In the genomic region with DNA sequence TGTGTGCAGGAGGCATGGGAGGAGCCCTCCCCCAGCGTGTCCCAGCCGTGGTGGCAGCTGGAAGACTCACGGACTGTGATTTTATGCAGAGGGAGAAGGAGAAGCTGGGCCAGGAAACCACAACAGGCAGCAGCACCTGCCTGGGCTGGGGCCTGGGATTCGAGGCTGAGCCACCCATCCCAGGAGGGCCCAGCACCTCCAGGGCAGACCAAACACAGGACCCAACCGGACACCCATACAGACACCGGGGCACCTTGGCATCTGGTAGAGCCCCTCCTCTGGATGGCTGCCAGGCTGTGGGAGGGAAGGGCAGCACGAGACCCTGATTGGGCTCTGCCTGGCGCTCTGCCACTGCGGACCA, we compare ENCODE assay signal across 16 cellular contexts. TPM values are rescaled to one million over a fixed set of nuclear protein-coding genes. Genes with fewer than 3 reads are reported as not detected.
"Had no signal": no experiment of that assay in that cellular context is flagged by ENCODE, and none has a peak within 500 bp of the region (broad histone marks: within the 10 kb centered on the region; RNA-seq: fewer than 3 reads in every experiment).

No MANE protein-coding gene starts in this region.

- ATAC-seq: left cardiac atrium; naive thymus-derived CD4-positive, alpha-beta T cell had no signal

- H3K9me3 ChIP-seq: esophagus squamous epithelium, neutrophil had no signal

- FAIRE-seq: colon had no signal

- H3K4me1 ChIP-seq: esophagus squamous epithelium had no signal

- H3K27ac ChIP-seq: esophagus squamous epithelium, neutrophil had no signal

- H3K4me3 ChIP-seq: esophagus squamous epithelium, lung had no signal

- H3K36me3 ChIP-seq: esophagus squamous epithelium, neutrophil had no signal

- H3K27me3 ChIP-seq: neutrophil had no signal

- DNase-seq: activated CD4-positive, alpha-beta memory T cell treated with anti-CD3 and anti-CD28 coated beads for 36 hours; activated CD4-positive, alpha-beta T cell treated with anti-CD3 and anti-CD28 coated beads for 1 hour; activated gamma-delta T cell treated with Interleukin-2 at 50 U/mL for 16 hours; activated naive CD8-positive, alpha-beta T cell treated with anti-CD3 and anti-CD28 coated beads, Interleukin-2, amount 10 ng/mL, durations not matched to agents 7 days and 5 days; activated T-cell treated with anti-CD3 and anti-CD28 coated beads, Interleukin-2, amount 50 U/mL, for 48 hours; aorta; esophagus squamous epithelium; left cardiac atrium; midbrain; naive thymus-derived CD4-positive, alpha-beta T cell; stimulated activated CD4-positive, alpha-beta T cell treated with anti-CD3 and anti-CD28 coated beads, Interleukin-15, amount 100 ng/mL, for 24 hours; stimulated activated CD4-positive, alpha-beta T cell treated with anti-CD3 and anti-CD28 coated beads, Interleukin-4, amount 100 ng/mL, for 24 hours had no signal

RNA-seq across cellular contexts. Expression of a gene that starts 41.7 kb away (rescaled TPM):
- total RNA-seq: activated CD4-positive, alpha-beta memory T cell treated with anti-CD3 and anti-CD28 coated beads for 36 hours; activated naive CD8-positive, alpha-beta T cell treated with anti-CD3 and anti-CD28 coated beads, Interleukin-2, amount 10 ng/mL, durations not matched to agents 7 days and 5 days; aorta; esophagus squamous epithelium; naive thymus-derived CD4-positive, alpha-beta T cell; ureter had no signal
- polyA plus RNA-seq: aorta; naive thymus-derived CD4-positive, alpha-beta T cell had no signal
